1 cellular context compared by ENCODE assay signal in genomic region chr22:37230673-37231405, GRCh38.
TF ChIP-seq lines count a peak whose summit lies in the region.

No MANE protein-coding gene starts in this region.

TF ChIP-seq in K562, 482 proteins besides CTCF, POLR2A, EP300 and RAD21 (continues in another document):
- no peak for TF ChIP-seq ZBTB12 (CRISPR knock-in tag; IDR thresholded peaks at IDR 0.05)
- TF ChIP-seq BCOR (IDR thresholded peaks at IDR 0.05), result peak; percentile 84
- no peak for TF ChIP-seq ZNF507 (tag; conservative IDR thresholded peaks at IDR 0.05)
- no peak for TF ChIP-seq ZNF431 (CRISPR knock-in tag; IDR thresholded peaks at IDR 0.05)
- no peak for TF ChIP-seq MBD1 (CRISPR knock-in tag; IDR thresholded peaks at IDR 0.05)
- peak in 1 of 2 experiments; percentile 53; a peak in 1 of 4 replicates for TF ChIP-seq RCOR1 (IDR thresholded peaks at IDR 0.05; ENCODE audit: borderline replicate concordance in 1 of 2, low read depth in 2 of 2, low read length in 2 of 2)
- TF ChIP-seq ZNF280A (IDR thresholded peaks at IDR 0.05; ENCODE audit: low read depth, partially characterized antibody), result no peak
- no peak for TF ChIP-seq TCF7L2 (IDR thresholded peaks at IDR 0.05; ENCODE audit: low read depth, low read length)
- TF ChIP-seq ZNF217 (CRISPR knock-in tag; IDR thresholded peaks at IDR 0.05), result no peak
- no peak for TF ChIP-seq CHCHD3 (CRISPR knock-in tag; IDR thresholded peaks at IDR 0.05)
- no peak for TF ChIP-seq RERE (CRISPR knock-in tag; IDR thresholded peaks at IDR 0.05; ENCODE audit: borderline replicate concordance)
- no peak for TF ChIP-seq ZBTB8A (IDR thresholded peaks at IDR 0.05; ENCODE audit: partially characterized antibody)
- no peak for TF ChIP-seq ZNF699 (CRISPR knock-in tag; IDR thresholded peaks at IDR 0.05; ENCODE audit: insufficient replicate concordance)
- peak; percentile 79 to 83; a peak in 3 of 4 replicates for TF ChIP-seq KDM1A (IDR thresholded peaks at IDR 0.05)
- TF ChIP-seq MAX (CRISPR knock-in tag; IDR thresholded peaks at IDR 0.05), result peak; percentile 37
- no peak for TF ChIP-seq CREB3L1 (IDR thresholded peaks at IDR 0.05; ENCODE audit: borderline replicate concordance, low read depth)
- TF ChIP-seq ZNF764 (CRISPR knock-in tag; IDR thresholded peaks at IDR 0.05; ENCODE audit: low read depth), result no peak
- peak; percentile 100 for TF ChIP-seq BRD9 (IDR thresholded peaks at IDR 0.05; ENCODE audit: low read depth, partially characterized antibody)
- TF ChIP-seq TFAM (CRISPR knock-in tag; conservative IDR thresholded peaks at IDR 0.05), result no peak
- TF ChIP-seq ZBED1 (IDR thresholded peaks at IDR 0.05), result no peak
- TF ChIP-seq SAFB (IDR thresholded peaks at IDR 0.05; ENCODE audit: borderline replicate concordance, low read depth, low read length), result no peak
- peak; percentile 57 for TF ChIP-seq POLR2G (IDR thresholded peaks at IDR 0.05; ENCODE audit: low read depth, low read length)
- TF ChIP-seq STAT6 (CRISPR knock-in tag; IDR thresholded peaks at IDR 0.05), result no peak
- TF ChIP-seq ZNF511 (CRISPR knock-in tag; IDR thresholded peaks at IDR 0.05), result no peak
- no peak for TF ChIP-seq NCOA2 (IDR thresholded peaks at IDR 0.05; ENCODE audit: partially characterized antibody in 2 of 2)
- TF ChIP-seq TOE1 (IDR thresholded peaks at IDR 0.05; ENCODE audit: borderline replicate concordance), result no peak
- no peak for TF ChIP-seq TOE1 (CRISPR knock-in tag; IDR thresholded peaks at IDR 0.05; ENCODE audit: borderline replicate concordance, low read depth)
- no peak; the same call in 1 of the 2 replicates for TF ChIP-seq GABPA (tag; conservative IDR thresholded peaks at IDR 0.05; ENCODE audit: low read depth)
- peak; percentile 96 for TF ChIP-seq RBM25 (IDR thresholded peaks at IDR 0.05; ENCODE audit: low read depth, low read length, severe bottlenecking)
- TF ChIP-seq PTBP1 (IDR thresholded peaks at IDR 0.05; ENCODE audit: low read depth, low read length), result 0 out of 2 replicates have a peak, but pooled peaks have one; percentile 71
- no peak for TF ChIP-seq SLC30A9 (CRISPR knock-in tag; IDR thresholded peaks at IDR 0.05)
- no peak for TF ChIP-seq NKRF (IDR thresholded peaks at IDR 0.05; ENCODE audit: borderline replicate concordance)
- no peak for TF ChIP-seq ELF4 (CRISPR knock-in tag; IDR thresholded peaks at IDR 0.05)
- no peak for TF ChIP-seq THAP7 (CRISPR knock-in tag; IDR thresholded peaks at IDR 0.05)
- peak; percentile 81 for TF ChIP-seq SMARCA5 (IDR thresholded peaks at IDR 0.05)
- TF ChIP-seq ZNF592 (IDR thresholded peaks at IDR 0.05), result no peak
- TF ChIP-seq ZNF436 (CRISPR knock-in tag; IDR thresholded peaks at IDR 0.05), result peak; percentile 91
